2 cellular contexts compared by ENCODE assay signal in genomic region chr5:9494321-9494720, GRCh38.
TF ChIP-seq lines count a peak whose summit lies in the region.

No MANE protein-coding gene starts in this region.

TF ChIP-seq in SK-N-SH, 30 proteins besides CTCF, POLR2A, EP300 and RAD21 (continued from another document):
- TF ChIP-seq FOXM1 (IDR thresholded peaks at IDR 0.05; ENCODE audit: low read depth) (no peak), TAF1 (IDR thresholded peaks at IDR 0.05; ENCODE audit: borderline replicate concordance, low read depth, low read length) (no peak), RXRA (IDR thresholded peaks at IDR 0.05; ENCODE audit: borderline replicate concordance, low read depth) (no peak), IRF3 (IDR thresholded peaks at IDR 0.05; ENCODE audit: low read depth, low read length) (no peak)

TF ChIP-seq in SK-N-SH treated with all-trans-retinoic acid at 6 μM for 48 hours, 23 proteins besides CTCF, POLR2A, EP300 and RAD21 (continued from another document):
- TF ChIP-seq, protein P1, sequence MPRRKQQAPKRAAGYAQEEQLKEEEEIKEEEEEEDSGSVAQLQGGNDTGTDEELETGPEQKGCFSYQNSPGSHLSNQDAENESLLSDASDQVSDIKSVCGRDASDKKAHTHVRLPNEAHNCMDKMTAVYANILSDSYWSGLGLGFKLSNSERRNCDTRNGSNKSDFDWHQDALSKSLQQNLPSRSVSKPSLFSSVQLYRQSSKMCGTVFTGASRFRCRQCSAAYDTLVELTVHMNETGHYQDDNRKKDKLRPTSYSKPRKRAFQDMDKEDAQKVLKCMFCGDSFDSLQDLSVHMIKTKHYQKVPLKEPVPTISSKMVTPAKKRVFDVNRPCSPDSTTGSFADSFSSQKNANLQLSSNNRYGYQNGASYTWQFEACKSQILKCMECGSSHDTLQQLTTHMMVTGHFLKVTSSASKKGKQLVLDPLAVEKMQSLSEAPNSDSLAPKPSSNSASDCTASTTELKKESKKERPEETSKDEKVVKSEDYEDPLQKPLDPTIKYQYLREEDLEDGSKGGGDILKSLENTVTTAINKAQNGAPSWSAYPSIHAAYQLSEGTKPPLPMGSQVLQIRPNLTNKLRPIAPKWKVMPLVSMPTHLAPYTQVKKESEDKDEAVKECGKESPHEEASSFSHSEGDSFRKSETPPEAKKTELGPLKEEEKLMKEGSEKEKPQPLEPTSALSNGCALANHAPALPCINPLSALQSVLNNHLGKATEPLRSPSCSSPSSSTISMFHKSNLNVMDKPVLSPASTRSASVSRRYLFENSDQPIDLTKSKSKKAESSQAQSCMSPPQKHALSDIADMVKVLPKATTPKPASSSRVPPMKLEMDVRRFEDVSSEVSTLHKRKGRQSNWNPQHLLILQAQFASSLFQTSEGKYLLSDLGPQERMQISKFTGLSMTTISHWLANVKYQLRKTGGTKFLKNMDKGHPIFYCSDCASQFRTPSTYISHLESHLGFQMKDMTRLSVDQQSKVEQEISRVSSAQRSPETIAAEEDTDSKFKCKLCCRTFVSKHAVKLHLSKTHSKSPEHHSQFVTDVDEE (CRISPR knock-in tag; IDR thresholded peaks at IDR 0.05) = no peak
- TF ChIP-seq ZNF8 (CRISPR knock-in tag; IDR thresholded peaks at IDR 0.05) (no peak), ARNTL (CRISPR knock-in tag; IDR thresholded peaks at IDR 0.05; ENCODE audit: borderline replicate concordance, low read depth) (no peak), ESRRG (CRISPR knock-in tag; IDR thresholded peaks at IDR 0.05) (no peak), ZC3H10 (CRISPR knock-in tag; IDR thresholded peaks at IDR 0.05) (no peak), TCF4 (CRISPR knock-in tag; IDR thresholded peaks at IDR 0.05; ENCODE audit: borderline replicate concordance) (no peak), SNAI2 (CRISPR knock-in tag; IDR thresholded peaks at IDR 0.05) (no peak), ZFP30 (CRISPR knock-in tag; IDR thresholded peaks at IDR 0.05) (no peak), TOX (CRISPR knock-in tag; IDR thresholded peaks at IDR 0.05; ENCODE audit: borderline replicate concordance) (no peak), CSDC2 (CRISPR knock-in tag; IDR thresholded peaks at IDR 0.05) (no peak), OSR1 (CRISPR knock-in tag; IDR thresholded peaks at IDR 0.05) (no peak), PATZ1 (CRISPR knock-in tag; IDR thresholded peaks at IDR 0.05; ENCODE audit: borderline replicate concordance) (no peak), ZFP3 (CRISPR knock-in tag; IDR thresholded peaks at IDR 0.05) (no peak), ZNF70 (CRISPR knock-in tag; IDR thresholded peaks at IDR 0.05) (no peak), PPARA (CRISPR knock-in tag; IDR thresholded peaks at IDR 0.05; ENCODE audit: borderline replicate concordance) (no peak), GLIS3 (CRISPR knock-in tag; IDR thresholded peaks at IDR 0.05) (no peak), CSRNP3 (CRISPR knock-in tag; IDR thresholded peaks at IDR 0.05) (no peak)
